ENCODE assay signal across 20 cellular contexts in the genomic region with DNA sequence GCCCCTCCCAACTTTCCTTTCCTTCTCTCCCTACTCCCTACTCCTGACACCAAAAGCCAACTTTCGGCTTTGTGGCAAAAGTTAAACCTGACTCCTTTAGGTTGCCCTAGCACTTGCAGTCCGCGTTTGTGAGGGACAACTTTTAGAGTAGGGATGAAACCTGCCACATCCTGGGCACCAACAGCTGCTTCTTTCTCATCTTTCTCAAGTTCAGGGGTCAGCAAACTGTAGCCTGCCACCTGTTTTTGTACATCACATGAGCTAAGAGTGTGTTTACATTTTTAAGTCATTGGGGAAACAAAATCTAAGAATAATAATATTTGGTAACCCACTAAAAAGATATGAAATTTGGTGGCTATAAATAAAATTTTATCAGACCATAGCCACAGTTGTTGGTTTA.
"Had no signal": no experiment of that assay in that cellular context is flagged by ENCODE, and none has a peak within 500 bp of the region (broad histone marks: within the 10 kb centered on the region; RNA-seq: fewer than 3 reads in every experiment).

No MANE protein-coding gene starts in this region.

- ATAC-seq: Panc1, PC-3, SK-N-SH treated with all-trans-retinoic acid at 6 μM for 48 hours had no signal

- DNase-seq: IMR-90; Karpas-422; KG1; MM.1S; NCI-H1105; NCI-H1417; NCI-H1436 treated with DMSO at 0.1 percent for 48 hours; NCI-H1694 treated with DMSO at 0.1 percent for 48 hours; NCI-H2029; NCI-H2171 treated with DMSO at 0.1 percent for 48 hours; NCI-H345; NCI-H526 treated with DMSO at 0.1 percent for 48 hours; NCI-H774; NK-92 treated with Interleukin-12 subunit alpha and Interleukin-12 subunit beta, amount 100 ng/mL, for 24 hours; PC-3; SHP77; T-helper 1 cell had no signal

- H3K27ac ChIP-seq: RWPE1 had no signal
